Comparison of ENCODE assay signal across 19 cellular contexts in genomic region chr5:44888435-44888834, GRCh38.
DNase-seq lines count a peak whose midpoint lies in the region; ATAC-seq, FAIRE-seq and TF ChIP-seq lines count a peak whose summit lies in the region.
"Had no signal": no experiment of that assay in that cellular context is flagged by ENCODE, and none has a peak within 500 bp of the region (broad histone marks: within the 10 kb centered on the region; RNA-seq: fewer than 3 reads in every experiment).

No MANE protein-coding gene starts in this region.

- DNase-seq in HCT116 (ENCODE audit: low read depth, low spot score) (no peak), K562 (ENCODE audit: extremely low read depth in 1 of 4, low spot score in 3 of 4) (no peak), DMS 273 treated with DMSO at 0.1 percent for 48 hours (lab: John Stamatoyannopoulos, UW) (no peak), adrenal gland (no peak)
- DNase-seq: 8988T; ACHN; BE2C; C1 segment of cervical spinal cord; CD4-positive, alpha-beta memory T cell; CD8-positive, alpha-beta memory T cell; COR-L47; DMS79 treated with DMSO at 0.1 percent for 48 hours; GDM1 had no signal

- H3K4me2 ChIP-seq in HCT116 (ENCODE audit: low read length) (no peak overlapping the region), K562 (ENCODE audit: insufficient read depth, low read length) (no peak overlapping the region)
- H3K4me2 ChIP-seq: BLaER1 had no signal

- TF ChIP-seq EP300 in K562 (IDR thresholded peaks at IDR 0.05; ENCODE audit: low read length), result no peak

- peak; percentile 84 for FAIRE-seq in G401.6 (lab: Jason Lieb, UNC)
- no peak for FAIRE-seq in K562 (lab: Jason Lieb, UNC)
- FAIRE-seq: GM12878, GM12892, GM18507, GM19239 had no signal

- no peak overlapping the region for H3K9ac ChIP-seq in HCT116 (ENCODE audit: low read length)
- no peak overlapping the region for H3K9ac ChIP-seq in K562 (ENCODE audit: insufficient read depth in 1 of 2, low read depth in 2 of 2, low read length in 2 of 2)
- H3K9ac ChIP-seq: BLaER1 had no signal

- H3K79me2 ChIP-seq in HCT116 (ENCODE audit: insufficient read depth, low read length) (no peaks in the 10 kb centered on the region), K562 (ENCODE audit: control insufficient read depth, insufficient read depth, low read length) (no peaks in the 10 kb centered on the region)

- no peak for TF ChIP-seq POLR2A in HCT116 (IDR thresholded peaks at IDR 0.05; ENCODE audit: borderline replicate concordance, extremely low read depth, insufficient read depth, insufficient read length)
- no peak for TF ChIP-seq POLR2A in K562 (conservative IDR thresholded peaks at IDR 0.05)
- TF ChIP-seq POLR2A in adrenal gland (IDR thresholded peaks at IDR 0.05), result no peak

- no TSS peak for BruUV-seq in HCT116 (replicated peaks; lab: Mats Ljungman, UMichigan)
- BruUV-seq in K562 (replicated peaks; lab: Mats Ljungman, UMichigan), result no TSS peak

- H3K9me3 ChIP-seq in HCT116 (ENCODE audit: control insufficient read depth in 1 of 2, insufficient read depth in 1 of 2, low read depth in 1 of 2, low read length in 2 of 2), result 0 out of 4 replicates have a peak, but pooled peaks cover 0 to 3% of the 10 kb centered on the region in 2 experiments
- H3K9me3 ChIP-seq in K562 (replicated peaks; ENCODE audit: control insufficient read depth, insufficient read depth, low read depth, low read length), result no peaks in the 10 kb centered on the region
- H3K9me3 ChIP-seq in adrenal gland (replicated peaks in 1 of 3), result no peaks in the 10 kb centered on the region
- H3K9me3 ChIP-seq: BE2C had no signal

- in situ Hi-C loops in K562 (cut with MboI), result no loop called here

- H3K9me1 ChIP-seq in K562 (ENCODE audit: control insufficient read depth, insufficient read depth, low read length), result no peaks in the 10 kb centered on the region

- no peaks in the 10 kb centered on the region for H3K9me2 ChIP-seq in HCT116 (ENCODE audit: insufficient read depth)

- WGBS in K562 (ENCODE audit: insufficient coverage, low coverage, missing lambda C conversion rate), result 0% methylated on average over 1 of the region's 1 CpG
- 52 to 83% (median 73%) methylated on average over 1 of the region's 1 CpG for WGBS in adrenal gland, 4 donors

- intact Hi-C loops in HCT116 (cut with micrococcal nuclease), result no loop called here
- intact Hi-C loops in K562 (cut with micrococcal nuclease), result no loop called here
- intact Hi-C loops in adrenal gland (cut with DNase I), result no loop called here

- no peaks in the 10 kb centered on the region for H4K20me1 ChIP-seq in HCT116 (ENCODE audit: insufficient read depth)
- no peaks in the 10 kb centered on the region for H4K20me1 ChIP-seq in K562 (replicated peaks; ENCODE audit: control insufficient read depth, insufficient read depth, low read length)
- H4K20me1 ChIP-seq: BLaER1 had no signal

- H3K36me3 ChIP-seq in HCT116 (ENCODE audit: control insufficient read depth in 1 of 2, insufficient read depth in 2 of 2, low read length in 2 of 2) (no peaks in the 10 kb centered on the region), K562 (ENCODE audit: control insufficient read depth, insufficient read depth, low read length) (no peaks in the 10 kb centered on the region), adrenal gland (replicated peaks in 1 of 2) (no peaks in the 10 kb centered on the region)
- H3K36me3 ChIP-seq: BE2C, BLaER1 had no signal

- POLR2A ChIA-PET in HCT116 (lab: Charles Lee), result no interaction called here
- POLR2A ChIA-PET in K562 (lab: Yijun Ruan, JAX), result no interaction called here

- H3K27me3 ChIP-seq in HCT116 (ENCODE audit: insufficient read depth, low read length), result no peaks in the 10 kb centered on the region
- H3K27me3 ChIP-seq in K562 (ENCODE audit: control insufficient read depth in 2 of 2, insufficient read depth in 2 of 2, low read length in 2 of 2), result no peaks in the 10 kb centered on the region
- no peaks in the 10 kb centered on the region for H3K27me3 ChIP-seq in adrenal gland
- H3K27me3 ChIP-seq: BE2C, BLaER1 had no signal

- CTCF ChIA-PET in HCT116 (lab: Charles Lee) (no interaction called here), K562 (lab: Yijun Ruan, JAX; ENCODE audit: low intra/inter-chr PET ratio) (no interaction called here)

- RAD21 ChIA-PET in HCT116 (lab: Charles Lee; ENCODE audit: low non-redundant PET in 1 of 2, low total read pairs in 2 of 2, uncharacterized antibody in 2 of 2, unreplicated experiment in 2 of 2), result no interaction called here

- no peak for ATAC-seq in HCT116
- no peak for ATAC-seq in K562

- H3K4me1 ChIP-seq in HCT116 (ENCODE audit: control insufficient read depth in 1 of 2, insufficient read depth in 2 of 2, low read length in 2 of 2) (peaks cover 0 to 15% of the 10 kb centered on the region in 2 experiments; a peak in 2 of 4 replicates), K562 (replicated peaks in 1 of 2; ENCODE audit: control insufficient read depth in 2 of 2, insufficient read depth in 2 of 2, low read length in 2 of 2) (no peaks in the 10 kb centered on the region), adrenal gland (replicated peaks in 1 of 2) (no peaks in the 10 kb centered on the region)
- H3K4me1 ChIP-seq: BE2C, BLaER1 had no signal

- H3K27ac ChIP-seq in HCT116 (ENCODE audit: low read depth, low read length) (no peak overlapping the region), K562 (ENCODE audit: extremely low read depth, low read depth, low read length) (no peak overlapping the region), adrenal gland (no peak overlapping the region)
- H3K27ac ChIP-seq: BLaER1 had no signal

- H3K4me3 ChIP-seq in HCT116 (replicated peaks in 1 of 2; ENCODE audit: low read depth in 1 of 2, low read length in 2 of 2) (no peak overlapping the region), K562 (no peak overlapping the region), adrenal gland (no peak overlapping the region)
- H3K4me3 ChIP-seq: BLaER1, GM12878 had no signal

- TF ChIP-seq CTCF in HCT116 (IDR thresholded peaks at IDR 0.05 in 2 of 3, conservative IDR thresholded peaks at IDR 0.05 in 1 of 3; ENCODE audit: borderline replicate concordance in 1 of 3, insufficient read depth in 1 of 3, low read depth in 2 of 3, low read length in 2 of 3) (no peak), K562 (IDR thresholded peaks at IDR 0.05 in 2 of 3, conservative IDR thresholded peaks at IDR 0.05 in 1 of 3; ENCODE audit: insufficient read depth in 2 of 3, low read depth in 1 of 3, low read length in 3 of 3) (no peak), adrenal gland (IDR thresholded peaks at IDR 0.05) (no peak)

- peak overlapping the region; percentile 52 for H2AFZ ChIP-seq in HCT116 (ENCODE audit: low read depth, low read length, poor library complexity, severe bottlenecking)
- H2AFZ ChIP-seq in K562 (ENCODE audit: low read depth, low read length), result no peak overlapping the region

- no peak for TF ChIP-seq RAD21 in HCT116 (IDR thresholded peaks at IDR 0.05; ENCODE audit: low read depth)
- TF ChIP-seq RAD21 in K562 (CRISPR knock-in tag; conservative IDR thresholded peaks at IDR 0.05 in 1 of 2, IDR thresholded peaks at IDR 0.05 in 1 of 2), result no peak

TF ChIP-seq in HCT116, 20 proteins besides CTCF, POLR2A, EP300 and RAD21 (continues in another document):
- TF ChIP-seq SP1 (IDR thresholded peaks at IDR 0.05; ENCODE audit: low read depth) (no peak), JUND (IDR thresholded peaks at IDR 0.05) (no peak), YY1 (IDR thresholded peaks at IDR 0.05; ENCODE audit: extremely low read depth, insufficient replicate concordance, low read depth, low read length) (no peak), SIN3A (IDR thresholded peaks at IDR 0.05; ENCODE audit: low read depth) (no peak), FOSL1 (IDR thresholded peaks at IDR 0.05; ENCODE audit: low read depth) (no peak), POLR2AphosphoS5 (IDR thresholded peaks at IDR 0.05; ENCODE audit: low read depth, low read length) (no peak)

TF ChIP-seq in K562, 482 proteins besides CTCF, POLR2A, EP300 and RAD21 (continues in another document):
- no peak for TF ChIP-seq YY1 (IDR thresholded peaks at IDR 0.05; ENCODE audit: borderline replicate concordance in 1 of 3, control insufficient read depth in 1 of 3, extremely low read depth in 1 of 3, insufficient read depth in 3 of 3, insufficient read length in 1 of 3, insufficient replicate concordance in 2 of 3, low read depth in 1 of 3, low read length in 2 of 3)
- TF ChIP-seq PBX2 (CRISPR knock-in tag; IDR thresholded peaks at IDR 0.05; ENCODE audit: low read depth), result no peak
- no peak for TF ChIP-seq PBX2 (tag; conservative IDR thresholded peaks at IDR 0.05; ENCODE audit: low read depth)
- no peak for TF ChIP-seq HCFC1 (IDR thresholded peaks at IDR 0.05; ENCODE audit: low read depth, low read length)
- peak; percentile 99 for TF ChIP-seq HNRNPK (IDR thresholded peaks at IDR 0.05; ENCODE audit: low read depth, low read length, poor library complexity, severe bottlenecking)
- no peak for TF ChIP-seq ZNF507 (tag; conservative IDR thresholded peaks at IDR 0.05)
- TF ChIP-seq RBM25 (IDR thresholded peaks at IDR 0.05; ENCODE audit: low read depth, low read length, severe bottlenecking), result no peak
- TF ChIP-seq ZNF324 (CRISPR knock-in tag; IDR thresholded peaks at IDR 0.05), result no peak
- TF ChIP-seq ZNF431 (CRISPR knock-in tag; IDR thresholded peaks at IDR 0.05), result no peak
- no peak for TF ChIP-seq ZNF24 (IDR thresholded peaks at IDR 0.05)
- peak; percentile 95 for TF ChIP-seq PCBP1 (IDR thresholded peaks at IDR 0.05; ENCODE audit: low read depth, low read length, poor library complexity, severe bottlenecking)
- TF ChIP-seq PCBP2 (IDR thresholded peaks at IDR 0.05; ENCODE audit: low read depth, low read length, poor library complexity, severe bottlenecking), result peak; percentile 96
